ENCODE assay signal across 16 cellular contexts in the genomic region with DNA sequence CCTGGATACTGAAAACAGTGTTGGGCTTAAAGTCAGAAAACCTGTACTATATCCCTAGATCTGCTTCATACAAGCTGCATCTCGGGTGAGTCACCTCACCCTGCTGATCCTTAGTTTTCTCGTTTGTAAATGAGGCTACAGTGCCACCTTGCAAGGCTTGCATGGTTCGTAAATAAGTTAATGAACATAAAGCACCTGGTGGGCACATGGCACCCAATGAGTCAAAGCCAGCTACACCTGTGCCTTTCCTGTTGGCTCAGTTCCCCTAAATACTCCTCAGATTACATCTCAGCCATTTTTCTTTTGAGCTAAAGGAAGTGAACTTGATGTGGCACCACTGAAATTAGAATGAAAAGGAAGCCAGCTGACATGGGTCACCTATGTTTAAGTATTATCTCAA. TPM values are rescaled to one million over a fixed set of nuclear protein-coding genes. Genes with fewer than 3 reads are reported as not detected.
DNase-seq lines count a peak whose midpoint lies in the region; ATAC-seq, FAIRE-seq and TF ChIP-seq lines count a peak whose summit lies in the region.
"Had no signal": no experiment of that assay in that cellular context is flagged by ENCODE, and none has a peak within 500 bp of the region (broad histone marks: within the 10 kb centered on the region; RNA-seq: fewer than 3 reads in every experiment).

No MANE protein-coding gene starts in this region.

- no peaks in the 10 kb centered on the region for H3K79me2 ChIP-seq in keratinocyte (ENCODE audit: control insufficient read depth, insufficient read depth, low read length)

- no peaks in the 10 kb centered on the region for H3K9me1 ChIP-seq in keratinocyte (ENCODE audit: control insufficient read depth, extremely low read depth, insufficient read depth, low read length)

- peak; percentile 79 for DNase-seq in DMS53 (lab: John Stamatoyannopoulos, UW)
- DNase-seq in HPDE6-E6E7 (ENCODE audit: extremely low spot score), result peak; percentile 70
- no peak for DNase-seq in RWPE2 (ENCODE audit: low spot score)
- no peak for DNase-seq in keratinocyte (ENCODE audit: low read depth, low spot score)
- no peak for DNase-seq in activated T-helper 2 cell treated with anti-CD3 and anti-CD28 coated beads, Interferon-gamma antibody, Interleukin-2, Interleukin-4, amounts not matched to agents 10 μg/mL and 5 μg/mL and 100 μg/mL, durations not matched to agents 14 hours and 24 hours and 36 hours (ENCODE audit: low spot score)
- DNase-seq: activated CD8-positive, alpha-beta memory T cell treated with anti-CD3 and anti-CD28 coated beads, Interleukin-2, amount 10 ng/mL, durations not matched to agents 7 days and 5 days; activated naive CD4-positive, alpha-beta T cell treated with anti-CD3 and anti-CD28 coated beads for 36 hours; effector CD4-positive, alpha-beta T cell; midbrain; NCI-H446 treated with DMSO at 0.1 percent for 48 hours; nucleus accumbens; OCI-M1 had no signal

- intact Hi-C loops in activated T-helper 2 cell treated with anti-CD3 and anti-CD28 coated beads, Interferon-gamma antibody, Interleukin-2, Interleukin-4, amounts not matched to agents 10 μg/mL and 5 μg/mL and 100 μg/mL, durations not matched to agents 14 hours and 24 hours and 36 hours (cut with micrococcal nuclease), result no loop called here

- peak; percentile 41 for FAIRE-seq in keratinocyte (lab: Jason Lieb, UNC)

- H3K4me3 ChIP-seq in RWPE2 (ENCODE audit: severe bottlenecking), result no peak overlapping the region
- H3K4me3 ChIP-seq in keratinocyte (ENCODE audit: control insufficient read depth in 2 of 3, extremely low read depth in 1 of 3, insufficient read depth in 2 of 3, low read depth in 1 of 3, low read length in 3 of 3), result no peak overlapping the region

- ATAC-seq in RWPE2 (ENCODE audit: low read depth), result peak; percentile 80
- ATAC-seq in HG03571 (IDR thresholded peaks at IDR 0.05; ENCODE audit: unreplicated experiment), result no peak
- ATAC-seq in HG03097 (IDR thresholded peaks at IDR 0.05; ENCODE audit: low FRiP score, unreplicated experiment), result no peak
- no peak for ATAC-seq in GM19328 (IDR thresholded peaks at IDR 0.05; ENCODE audit: unreplicated experiment)
- ATAC-seq: activated CD8-positive, alpha-beta memory T cell treated with anti-CD3 and anti-CD28 coated beads, Interleukin-2, amount 10 ng/mL, durations not matched to agents 7 days and 5 days had no signal

- dilution Hi-C loops in keratinocyte (cut with MboI; ENCODE audit: extremely low pct_ligation_motif_present, low sequenced_read_pairs), result no loop called here

- peak; percentile 19 for TF ChIP-seq CTCF in RWPE2 (IDR thresholded peaks at IDR 0.05; ENCODE audit: poor library complexity, severe bottlenecking)
- TF ChIP-seq CTCF in keratinocyte (optimal IDR thresholded peaks at IDR 0.05 in 1 of 3, IDR thresholded peaks at IDR 0.05 in 1 of 3, conservative IDR thresholded peaks at IDR 0.05 in 1 of 3; ENCODE audit: extremely low read depth in 1 of 3, insufficient read depth in 2 of 3, low read length in 3 of 3), result peak in 1 of 3 experiments; percentile 23

- H3K27ac Mint-ChIP-seq in activated T-helper 2 cell treated with anti-CD3 and anti-CD28 coated beads, Interferon-gamma antibody, Interleukin-2, Interleukin-4, amounts not matched to agents 10 μg/mL and 5 μg/mL and 100 μg/mL, durations not matched to agents 14 hours and 24 hours and 36 hours, result no peak overlapping the region
- H3K27ac Mint-ChIP-seq: activated CD8-positive, alpha-beta memory T cell treated with anti-CD3 and anti-CD28 coated beads, Interleukin-2, amount 10 ng/mL, durations not matched to agents 7 days and 5 days; activated naive CD4-positive, alpha-beta T cell treated with anti-CD3 and anti-CD28 coated beads for 36 hours had no signal

- H2AFZ ChIP-seq in keratinocyte (ENCODE audit: control insufficient read depth, low read length), result no peak overlapping the region

- H3K27me3 ChIP-seq in RWPE2 (ENCODE audit: insufficient read depth, poor library complexity, severe bottlenecking) (no peaks in the 10 kb centered on the region), keratinocyte (ENCODE audit: control insufficient read depth, extremely low read depth, insufficient read depth, low read length) (peaks cover 15% of the 10 kb centered on the region)

- H3K27ac ChIP-seq in RWPE2 (ENCODE audit: poor library complexity, severe bottlenecking), result no peak overlapping the region
- H3K27ac ChIP-seq in keratinocyte (ENCODE audit: control insufficient read depth, insufficient read depth, low read length), result no peak overlapping the region

- no peaks in the 10 kb centered on the region for H3K4me1 Mint-ChIP-seq in activated T-helper 2 cell treated with anti-CD3 and anti-CD28 coated beads, Interferon-gamma antibody, Interleukin-2, Interleukin-4, amounts not matched to agents 10 μg/mL and 5 μg/mL and 100 μg/mL, durations not matched to agents 14 hours and 24 hours and 36 hours (ENCODE audit: low read depth)
- H3K4me1 Mint-ChIP-seq: activated CD8-positive, alpha-beta memory T cell treated with anti-CD3 and anti-CD28 coated beads, Interleukin-2, amount 10 ng/mL, durations not matched to agents 7 days and 5 days had no signal

- H3K9ac ChIP-seq in keratinocyte (ENCODE audit: control insufficient read depth, extremely low read depth, insufficient read depth, low read length), result no peak overlapping the region

- H3K4me3 Mint-ChIP-seq in activated T-helper 2 cell treated with anti-CD3 and anti-CD28 coated beads, Interferon-gamma antibody, Interleukin-2, Interleukin-4, amounts not matched to agents 10 μg/mL and 5 μg/mL and 100 μg/mL, durations not matched to agents 14 hours and 24 hours and 36 hours (ENCODE audit: low read depth), result no peak overlapping the region
- H3K4me3 Mint-ChIP-seq: activated CD8-positive, alpha-beta memory T cell treated with anti-CD3 and anti-CD28 coated beads, Interleukin-2, amount 10 ng/mL, durations not matched to agents 7 days and 5 days; activated naive CD4-positive, alpha-beta T cell treated with anti-CD3 and anti-CD28 coated beads for 36 hours had no signal

- H3K36me3 ChIP-seq in RWPE2 (ENCODE audit: low read depth) (no peaks in the 10 kb centered on the region), keratinocyte (ENCODE audit: control insufficient read depth in 2 of 2, extremely low read depth in 1 of 2, insufficient read depth in 2 of 2, low read length in 2 of 2) (no peaks in the 10 kb centered on the region)

- H3K9me3 Mint-ChIP-seq in activated T-helper 2 cell treated with anti-CD3 and anti-CD28 coated beads, Interferon-gamma antibody, Interleukin-2, Interleukin-4, amounts not matched to agents 10 μg/mL and 5 μg/mL and 100 μg/mL, durations not matched to agents 14 hours and 24 hours and 36 hours, result no peaks in the 10 kb centered on the region
- H3K9me3 Mint-ChIP-seq: activated naive CD4-positive, alpha-beta T cell treated with anti-CD3 and anti-CD28 coated beads for 36 hours had no signal

- H3K4me2 ChIP-seq in keratinocyte (ENCODE audit: control insufficient read depth, extremely low read depth, insufficient read depth, low read depth, low read length), result no peak overlapping the region

- no peaks in the 10 kb centered on the region for H4K20me1 ChIP-seq in keratinocyte (ENCODE audit: control insufficient read depth, extremely low read depth, insufficient read depth, low read length)

- H3K9me3 ChIP-seq in RWPE2 (ENCODE audit: severe bottlenecking) (no peaks in the 10 kb centered on the region), keratinocyte (ENCODE audit: control insufficient read depth, low read depth, low read length) (no peaks in the 10 kb centered on the region)

- no peaks in the 10 kb centered on the region for H3K36me3 Mint-ChIP-seq in activated T-helper 2 cell treated with anti-CD3 and anti-CD28 coated beads, Interferon-gamma antibody, Interleukin-2, Interleukin-4, amounts not matched to agents 10 μg/mL and 5 μg/mL and 100 μg/mL, durations not matched to agents 14 hours and 24 hours and 36 hours (ENCODE audit: low read depth)
- H3K36me3 Mint-ChIP-seq: activated CD8-positive, alpha-beta memory T cell treated with anti-CD3 and anti-CD28 coated beads, Interleukin-2, amount 10 ng/mL, durations not matched to agents 7 days and 5 days had no signal

- peaks cover 10% of the 10 kb centered on the region for H3K27me3 Mint-ChIP-seq in activated T-helper 2 cell treated with anti-CD3 and anti-CD28 coated beads, Interferon-gamma antibody, Interleukin-2, Interleukin-4, amounts not matched to agents 10 μg/mL and 5 μg/mL and 100 μg/mL, durations not matched to agents 14 hours and 24 hours and 36 hours (ENCODE audit: low read depth)

- H3K4me1 ChIP-seq in RWPE2 (ENCODE audit: insufficient read depth, poor library complexity, severe bottlenecking) (no peaks in the 10 kb centered on the region), keratinocyte (ENCODE audit: control insufficient read depth, extremely low read depth, insufficient read depth, low read length) (no peaks in the 10 kb centered on the region)

RNA-seq across cellular contexts. Expression of a gene that starts 26.5 kb away (rescaled TPM):
- not detected in 3 replicates for polyA plus RNA-seq in keratinocyte
- polyA plus RNA-seq in keratinocyte (2011; ENCODE audit: low read depth), result not detected
- not detected in 2 replicates for polyA plus RNA-seq in keratinocyte (2011; cell fraction: cytosol; rRNA removed)
- not detected in 2 replicates for polyA plus RNA-seq in keratinocyte (2011; cell fraction: nucleus; rRNA removed)
- not detected in 2 replicates for polyA plus RNA-seq in keratinocyte (2012; ENCODE audit: low replicate concordance)
- not detected in 3 replicates for polyA minus RNA-seq in keratinocyte
- polyA minus RNA-seq in keratinocyte (2011; cell fraction: cytosol; rRNA and poly(A)+ RNA removed), result not detected
- polyA minus RNA-seq in keratinocyte (2011; cell fraction: nucleus; rRNA and poly(A)+ RNA removed), result not detected in 2 replicates
- total RNA-seq in activated T-helper 2 cell treated with anti-CD3 and anti-CD28 coated beads, Interferon-gamma antibody, Interleukin-2, Interleukin-4, amounts not matched to agents 10 μg/mL and 5 μg/mL and 100 μg/mL, durations not matched to agents 14 hours and 24 hours and 36 hours, result not detected in 2 replicates
- total RNA-seq: activated CD8-positive, alpha-beta memory T cell treated with anti-CD3 and anti-CD28 coated beads, Interleukin-2, amount 10 ng/mL, durations not matched to agents 7 days and 5 days; activated naive CD4-positive, alpha-beta T cell treated with anti-CD3 and anti-CD28 coated beads for 36 hours; subcutaneous adipose tissue had no signal

Comparison
In these comparisons a context has a peak if more than half of its experiments do, and no peak if none do; other contexts are left out.
1. DNase-seq: peak in DMS53 (single experiment) and HPDE6-E6E7 (single experiment); none in RWPE2 (single experiment), keratinocyte (single experiment) and activated T-helper 2 cell treated with anti-CD3 and anti-CD28 coated beads, Interferon-gamma antibody, Interleukin-2, Interleukin-4, amounts not matched to agents 10 μg/mL and 5 μg/mL and 100 μg/mL, durations not matched to agents 14 hours and 24 hours and 36 hours (single experiment).